15 cellular contexts compared by ENCODE assay signal in the genomic region with DNA sequence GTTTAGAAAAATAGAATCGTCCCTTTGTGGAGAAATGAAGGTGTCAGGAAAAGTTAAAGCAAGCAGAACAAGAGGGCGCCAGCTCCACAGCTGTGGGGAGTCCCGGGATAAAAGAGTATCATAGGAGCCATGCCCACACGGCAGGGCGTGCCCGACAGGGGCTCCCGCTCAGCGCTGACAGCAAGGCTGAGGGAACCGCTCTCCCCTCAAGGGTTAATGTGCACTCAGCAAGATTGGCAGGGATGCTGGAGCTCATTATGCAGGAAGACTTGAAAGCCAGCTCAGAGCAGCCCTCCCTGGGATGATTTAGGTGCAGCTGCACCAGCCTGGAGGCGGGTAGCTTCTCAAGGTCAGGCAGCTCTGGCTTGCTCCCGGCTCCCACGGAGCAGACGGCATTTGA.
"Had no signal": no experiment of that assay in that cellular context is flagged by ENCODE, and none has a peak within 500 bp of the region (broad histone marks: within the 10 kb centered on the region; RNA-seq: fewer than 3 reads in every experiment).

No MANE protein-coding gene starts in this region.

- H3K79me2 ChIP-seq: parathyroid adenoma had no signal

- DNase-seq: activated CD4-positive, alpha-beta T cell treated with anti-CD3 and anti-CD28 coated beads, Interleukin-2, amount 50 U/mL, for 48 hours; activated CD4-positive, CD25-positive, alpha-beta regulatory T cell treated with anti-CD3 and anti-CD28 coated beads, Interleukin-2, amount 50 U/mL, for 72 hours; activated gamma-delta T cell treated with Interleukin-2 at 50 U/mL for 16 hours; activated naive CD8-positive, alpha-beta T cell treated with anti-CD3 and anti-CD28 coated beads, Interleukin-2, amount 10 ng/mL, durations not matched to agents 7 days and 5 days; activated T-cell treated with anti-CD3 and anti-CD28 coated beads, Interleukin-2, amount 50 U/mL, for 72 hours; aorta; foreskin melanocyte; heart right ventricle; left lung; mesenchymal stem cell; T-helper 9 cell; trophoblast cell had no signal

- ATAC-seq: activated T-cell treated with anti-CD3 and anti-CD28 coated beads, Interleukin-2, amount 50 U/mL, for 72 hours; heart right ventricle; left lung; stimulated activated effector memory CD8-positive, alpha-beta T cell treated with anti-CD3 and anti-CD28 coated beads, Interleukin-12 subunit alpha, Interleukin-12 subunit beta, amount 100 ng/mL, for 72 hours had no signal

- H3K9me3 Mint-ChIP-seq: activated naive CD8-positive, alpha-beta T cell treated with anti-CD3 and anti-CD28 coated beads, Interleukin-2, amount 10 ng/mL, durations not matched to agents 7 days and 5 days; stimulated activated effector memory CD8-positive, alpha-beta T cell treated with anti-CD3 and anti-CD28 coated beads, Interleukin-12 subunit alpha, Interleukin-12 subunit beta, amount 100 ng/mL, for 72 hours had no signal

- H3K4me1 ChIP-seq: heart right ventricle, left lung, parathyroid adenoma, right atrium auricular region had no signal

- H2AFZ ChIP-seq: parathyroid adenoma had no signal

- H3K4me3 Mint-ChIP-seq: activated naive CD8-positive, alpha-beta T cell treated with anti-CD3 and anti-CD28 coated beads, Interleukin-2, amount 10 ng/mL, durations not matched to agents 7 days and 5 days; activated T-cell treated with anti-CD3 and anti-CD28 coated beads, Interleukin-2, amount 50 U/mL, for 72 hours; stimulated activated effector memory CD8-positive, alpha-beta T cell treated with anti-CD3 and anti-CD28 coated beads, Interleukin-12 subunit alpha, Interleukin-12 subunit beta, amount 100 ng/mL, for 72 hours had no signal

- H3K9ac ChIP-seq: parathyroid adenoma had no signal

- H3K27me3 Mint-ChIP-seq: activated naive CD8-positive, alpha-beta T cell treated with anti-CD3 and anti-CD28 coated beads, Interleukin-2, amount 10 ng/mL, durations not matched to agents 7 days and 5 days had no signal

- H3K4me3 ChIP-seq: heart right ventricle, left lung, right atrium auricular region had no signal

- H3K4me1 Mint-ChIP-seq: stimulated activated effector memory CD8-positive, alpha-beta T cell treated with anti-CD3 and anti-CD28 coated beads, Interleukin-12 subunit alpha, Interleukin-12 subunit beta, amount 100 ng/mL, for 72 hours had no signal

- H3K27me3 ChIP-seq: left lung, right atrium auricular region had no signal

- H3K27ac ChIP-seq: heart right ventricle, left lung, parathyroid adenoma, right atrium auricular region had no signal

- H3K27ac Mint-ChIP-seq: activated naive CD8-positive, alpha-beta T cell treated with anti-CD3 and anti-CD28 coated beads, Interleukin-2, amount 10 ng/mL, durations not matched to agents 7 days and 5 days; activated T-cell treated with anti-CD3 and anti-CD28 coated beads, Interleukin-2, amount 50 U/mL, for 72 hours; stimulated activated effector memory CD8-positive, alpha-beta T cell treated with anti-CD3 and anti-CD28 coated beads, Interleukin-12 subunit alpha, Interleukin-12 subunit beta, amount 100 ng/mL, for 72 hours had no signal

- H3K36me3 Mint-ChIP-seq: activated naive CD8-positive, alpha-beta T cell treated with anti-CD3 and anti-CD28 coated beads, Interleukin-2, amount 10 ng/mL, durations not matched to agents 7 days and 5 days; stimulated activated effector memory CD8-positive, alpha-beta T cell treated with anti-CD3 and anti-CD28 coated beads, Interleukin-12 subunit alpha, Interleukin-12 subunit beta, amount 100 ng/mL, for 72 hours had no signal
